18 cellular contexts compared by ENCODE assay signal in genomic region chr11:73172992-73173656, GRCh38. TPM values are rescaled to one million over a fixed set of nuclear protein-coding genes. Genes with fewer than 3 reads are reported as not detected.
DNase-seq lines count a peak whose midpoint lies in the region; ATAC-seq, FAIRE-seq and TF ChIP-seq lines count a peak whose summit lies in the region.
"Had no signal": no experiment of that assay in that cellular context is flagged by ENCODE, and none has a peak within 500 bp of the region (broad histone marks: within the 10 kb centered on the region; RNA-seq: fewer than 3 reads in every experiment).

No MANE protein-coding gene starts in this region.

- peak; percentile 14 for DNase-seq in kidney
- DNase-seq in gastrocnemius medialis, result peak in 1 of 2 donors; percentile 1
- DNase-seq in G401 (ENCODE audit: low spot score), result no peak
- DNase-seq in SW 1271 (lab: John Stamatoyannopoulos, UW), result no peak
- no peak for DNase-seq in suprapubic skin (ENCODE audit: low spot score in 2 of 2)
- no peak for DNase-seq in NCI-H82 (lab: John Stamatoyannopoulos, UW)
- DNase-seq: ACHN; CD8-positive, alpha-beta T cell; NCI-H1417 treated with DMSO at 0.1 percent for 48 hours; NCI-H2029; NCI-H510A; SIG-M5 had no signal

- H3K9ac ChIP-seq in BLaER1, result no peak overlapping the region
- H3K9ac ChIP-seq in kidney (ENCODE audit: low read length in 2 of 2), result no peak overlapping the region

- H3K27me3 ChIP-seq in BLaER1 (no peaks in the 10 kb centered on the region), gastrocnemius medialis (no peaks in the 10 kb centered on the region), suprapubic skin (no peaks in the 10 kb centered on the region)

- ATAC-seq in gastrocnemius medialis, result no peak
- ATAC-seq: CD8-positive, alpha-beta T cell had no signal

- peaks cover 51% of the 10 kb centered on the region for H3K4me1 ChIP-seq in BLaER1
- no peaks in the 10 kb centered on the region for H3K4me1 ChIP-seq in HEK293 (ENCODE audit: control insufficient read depth, insufficient read depth, low read length)
- H3K4me1 ChIP-seq in kidney (ENCODE audit: control insufficient read depth in 1 of 2, insufficient read depth in 1 of 2, low read depth in 1 of 2, low read length in 2 of 2), result peaks cover 13% of the 10 kb centered on the region in 2 donors
- H3K4me1 ChIP-seq in gastrocnemius medialis, result peaks cover 22 to 26% of the 10 kb centered on the region in 2 donors
- peaks cover 25% of the 10 kb centered on the region for H3K4me1 ChIP-seq in suprapubic skin

- H3K36me3 ChIP-seq in BLaER1 (no peaks in the 10 kb centered on the region), HEK293 (ENCODE audit: control insufficient read depth in 2 of 2, insufficient read depth in 1 of 2, low read length in 2 of 2) (no peaks in the 10 kb centered on the region), kidney (ENCODE audit: control insufficient read depth in 1 of 2, insufficient read depth in 2 of 2, low read length in 2 of 2) (no peaks in the 10 kb centered on the region), gastrocnemius medialis (no peaks in the 10 kb centered on the region), suprapubic skin (no peaks in the 10 kb centered on the region)

- TF ChIP-seq CTCF in HEK293 (tag by site-specific recombination; IDR thresholded peaks at IDR 0.05) (no peak), kidney (IDR thresholded peaks at IDR 0.05; ENCODE audit: borderline replicate concordance, extremely low read depth, insufficient read depth) (no peak), gastrocnemius medialis (IDR thresholded peaks at IDR 0.05 in 4 of 5, conservative IDR thresholded peaks at IDR 0.05 in 1 of 5) (no peak), suprapubic skin (IDR thresholded peaks at IDR 0.05) (no peak)

- no peaks in the 10 kb centered on the region for H4K20me1 ChIP-seq in BLaER1

- WGBS in suprapubic skin, result 66% methylated on average over 4 of the region's 4 CpGs

- in situ Hi-C loops in gastrocnemius medialis (cut with MboI; ENCODE audit: low sequenced_read_pairs in 4 of 4), result loop anchor here in 3 of 4 donors (10.0 kb wide), 2 partner anchors 248 to 448 kb away; no protein-coding TSS in a partner anchor
- in situ Hi-C loops in G401 (cut with HindIII; ENCODE audit: low sequenced_read_pairs), result no loop called here

- H3K27ac ChIP-seq in BLaER1 (0 out of 2 replicates have a peak overlapping the region, but pooled peaks have one; percentile 41), HEK293 (ENCODE audit: extremely low read depth, low read depth, low read length) (no peak overlapping the region), kidney (ENCODE audit: low read depth in 2 of 2, low read length in 2 of 2) (no peak overlapping the region), gastrocnemius medialis (peak overlapping the region in 3 of 4 donors; percentile 11 to 70 (median 62)), suprapubic skin (no peak overlapping the region)

- intact Hi-C loops in kidney (cut with DNase I) (loop anchor here (10.0 kb wide), 1 partner anchor 448 kb away; no protein-coding TSS in a partner anchor), gastrocnemius medialis (cut with DNase I; ENCODE audit: low total_unique reads) (loop anchor here (1.0 kb wide), 1 partner anchor 47 kb away; no protein-coding TSS in a partner anchor)

- no peak for FAIRE-seq in kidney (lab: Jason Lieb, UNC)
- FAIRE-seq: H54, RCC 7860 had no signal

- H3K4me3 ChIP-seq in BLaER1, result no peak overlapping the region
- no peak overlapping the region for H3K4me3 ChIP-seq in HEK293 (ENCODE audit: low read depth, low read length)
- no peak overlapping the region for H3K4me3 ChIP-seq in kidney (ENCODE audit: low read length in 2 of 2)
- H3K4me3 ChIP-seq in gastrocnemius medialis, result no peak overlapping the region
- H3K4me3 ChIP-seq in suprapubic skin, result no peak overlapping the region

- TF ChIP-seq EP300 in suprapubic skin (IDR thresholded peaks at IDR 0.05), result no peak

- H3K9me3 ChIP-seq in BLaER1 (no peaks in the 10 kb centered on the region), HEK293 (ENCODE audit: control insufficient read depth, insufficient read depth, low read depth, low read length) (no peaks in the 10 kb centered on the region), kidney (ENCODE audit: control insufficient read depth in 1 of 2, low read length in 2 of 2) (no peaks in the 10 kb centered on the region), gastrocnemius medialis (no peaks in the 10 kb centered on the region), suprapubic skin (no peaks in the 10 kb centered on the region)

- TF ChIP-seq POLR2A in gastrocnemius medialis (IDR thresholded peaks at IDR 0.05) (no peak), suprapubic skin (IDR thresholded peaks at IDR 0.05) (no peak)

- CTCF ChIA-PET in HEK293 (lab: Yijun Ruan, JAX), result interaction anchor here (0.5 to 0.9 kb wide), 5 partner anchors 10 to 448 kb away, joined by 3 to 5 read pairs (median 4); no protein-coding TSS in a partner anchor

- peak overlapping the region; percentile 39 for H3K4me2 ChIP-seq in BLaER1

- POLR2A ChIA-PET in HEK293 (lab: Yijun Ruan, JAX), result no interaction called here

TF ChIP-seq in HEK293, 187 proteins besides CTCF, POLR2A, EP300 and RAD21:
- TF ChIP-seq EGR2 (tag by site-specific recombination; IDR thresholded peaks at IDR 0.05; ENCODE audit: low read depth) (peak; percentile 53), ZFHX2 (tag by site-specific recombination; conservative IDR thresholded peaks at IDR 0.05) (peak; percentile 65), ZNF830 (tag by site-specific recombination; IDR thresholded peaks at IDR 0.05; ENCODE audit: low read depth) (no peak)

RNA-seq across cellular contexts. Expression of gene FCHSD2, which starts 31.0 kb away (rescaled TPM):
- total RNA-seq in kidney (58.7 TPM), gastrocnemius medialis (1 to 10 TPM; 5.6 to 10.0 (median 8.0) TPM), suprapubic skin (10 to 100 TPM in 1 of 4 donors, 1 to 10 TPM in 3; 5.7 to 16.8 (median 7.9) TPM)
- polyA plus RNA-seq in kidney (ENCODE audit: insufficient read depth, low read depth, low replicate concordance), result 8.0 TPM
- 4.1 and 11.0 TPM in 2 replicates for total RNA-seq in G401 (2014; rRNA removed; shearing (Covaris generic))

RNA-seq across cellular contexts. Expression of gene P2RY2, which starts 45.0 kb away (rescaled TPM):
- total RNA-seq in kidney (9.7 TPM), gastrocnemius medialis (10 to 100 TPM; 21.8 to 52.6 (median 44.5) TPM), suprapubic skin (10 to 100 TPM in 3 of 4 donors, 1 to 10 TPM in 1; 5.5 to 15.9 (median 12.8) TPM)
- polyA plus RNA-seq in kidney (ENCODE audit: insufficient read depth, low read depth, low replicate concordance), result 1.3 TPM
- not detected in 2 replicates for total RNA-seq in G401 (2014; rRNA removed; shearing (Covaris generic))
- total RNA-seq: CD8-positive, alpha-beta T cell; IMR-90; LHCN-M2 had no signal
- polyA plus RNA-seq: IMR-90 had no signal

Comparison
In these comparisons a context has a peak if more than half of its experiments do, and no peak if none do; other contexts are left out.
1. H3K27ac ChIP-seq: peak in BLaER1 (single experiment) and gastrocnemius medialis (3 of 4); none in HEK293 (single experiment), kidney (0 of 2) and suprapubic skin (single experiment).